In genomic region chr11:66004186-66004585, GRCh38 we compare ENCODE assay signal across 1 cellular context.
TF ChIP-seq lines count a peak whose summit lies in the region.

No MANE protein-coding gene starts in this region.

TF ChIP-seq in WTC11, 78 proteins besides CTCF, POLR2A, EP300 and RAD21 (continued from another document):
- TF ChIP-seq STAT6 (CRISPR knock-in tag; conservative IDR thresholded peaks at IDR 0.05; ENCODE audit: low read depth): no peak
- TF ChIP-seq AR (CRISPR knock-in tag; IDR thresholded peaks at IDR 0.05): no peak
- TF ChIP-seq ZNF138 (CRISPR knock-in tag; conservative IDR thresholded peaks at IDR 0.05): no peak
- no peak for TF ChIP-seq FOXJ3 (CRISPR knock-in tag; IDR thresholded peaks at IDR 0.05; ENCODE audit: borderline replicate concordance)
- no peak for TF ChIP-seq RORB (CRISPR knock-in tag; IDR thresholded peaks at IDR 0.05)
- TF ChIP-seq NFE2L1 (CRISPR knock-in tag; IDR thresholded peaks at IDR 0.05): no peak
- TF ChIP-seq CDX4 (CRISPR knock-in tag; IDR thresholded peaks at IDR 0.05; ENCODE audit: borderline replicate concordance): no peak
- no peak for TF ChIP-seq RELA (CRISPR knock-in tag; IDR thresholded peaks at IDR 0.05; ENCODE audit: borderline replicate concordance)
- no peak for TF ChIP-seq NFATC4 (CRISPR knock-in tag; IDR thresholded peaks at IDR 0.05)
- TF ChIP-seq ZNF416 (CRISPR knock-in tag; IDR thresholded peaks at IDR 0.05): no peak
- no peak for TF ChIP-seq OVOL2 (CRISPR knock-in tag; IDR thresholded peaks at IDR 0.05; ENCODE audit: borderline replicate concordance)
- TF ChIP-seq HMGXB4 (CRISPR knock-in tag; IDR thresholded peaks at IDR 0.05): no peak
- no peak for TF ChIP-seq ZNF232 (CRISPR knock-in tag; IDR thresholded peaks at IDR 0.05)
- TF ChIP-seq IRF1 (CRISPR knock-in tag; IDR thresholded peaks at IDR 0.05): no peak
- TF ChIP-seq FOXK1 (CRISPR knock-in tag; IDR thresholded peaks at IDR 0.05): no peak
